37 cellular contexts compared by ENCODE assay signal in genomic region chr11:87574193-87574592, GRCh38.
"Had no signal": no experiment of that assay in that cellular context is flagged by ENCODE, and none has a peak within 500 bp of the region (broad histone marks: within the 10 kb centered on the region; RNA-seq: fewer than 3 reads in every experiment).

No MANE protein-coding gene starts in this region.

- H3K27ac Mint-ChIP-seq: activated B cell treated with CpG ODN at 0.5 μM for 24 hours; activated CD4-positive, alpha-beta memory T cell treated with anti-CD3 and anti-CD28 coated beads for 36 hours; activated naive CD4-positive, alpha-beta T cell treated with anti-CD3 and anti-CD28 coated beads, Interleukin-2, amount 10 ng/mL, durations not matched to agents 7 days and 5 days; activated naive CD8-positive, alpha-beta T cell; activated naive CD8-positive, alpha-beta T cell treated with anti-CD3 and anti-CD28 coated beads, Interleukin-2, amount 50 U/mL, for 24 hours; activated T-helper 1 cell treated with anti-CD3 and anti-CD28 coated beads, Interleukin-12 subunit alpha, Interleukin-12 subunit beta, Interleukin-2, Interleukin-4 antibody, amounts not matched to agents 30 ng/mL and 10 ng/mL and 1 ng/mL, durations not matched to agents 14 hours and 24 hours and 36 hours; T-helper 1 cell treated with Interleukin-12 subunit alpha and Interleukin-12 subunit beta and Interleukin-4 antibody, amounts not matched to agents 30 μg/mL and 1 μg/mL, for 36 hours; T-helper 2 cell treated with Interferon-gamma antibody and Interleukin-4, amounts not matched to agents 5 μg/mL and 100 μg/mL, for 36 hours had no signal

- H3K27ac ChIP-seq: brain microvascular endothelial cell, cardiac muscle cell, Peyer's patch, SJSA1 had no signal

- H3K27me3 Mint-ChIP-seq: activated B cell treated with CpG ODN at 0.5 μM for 24 hours; activated CD4-positive, alpha-beta memory T cell treated with anti-CD3 and anti-CD28 coated beads for 36 hours; activated naive CD4-positive, alpha-beta T cell treated with anti-CD3 and anti-CD28 coated beads, Interleukin-2, amount 10 ng/mL, durations not matched to agents 7 days and 5 days; activated naive CD8-positive, alpha-beta T cell; activated naive CD8-positive, alpha-beta T cell treated with anti-CD3 and anti-CD28 coated beads, Interleukin-2, amount 50 U/mL, for 24 hours; central memory CD8-positive, alpha-beta T cell had no signal

- H3K4me2 ChIP-seq: SK-N-SH had no signal

- H3K4me3 Mint-ChIP-seq: activated B cell treated with CpG ODN at 0.5 μM for 24 hours; activated CD4-positive, alpha-beta memory T cell treated with anti-CD3 and anti-CD28 coated beads for 36 hours; activated naive CD4-positive, alpha-beta T cell treated with anti-CD3 and anti-CD28 coated beads, Interleukin-2, amount 10 ng/mL, durations not matched to agents 7 days and 5 days; activated naive CD8-positive, alpha-beta T cell; activated naive CD8-positive, alpha-beta T cell treated with anti-CD3 and anti-CD28 coated beads, Interleukin-2, amount 50 U/mL, for 24 hours; activated T-cell treated with anti-CD3 and anti-CD28 coated beads, Interleukin-2, amount 50 U/mL, for 4 hours; activated T-helper 1 cell treated with anti-CD3 and anti-CD28 coated beads, Interleukin-12 subunit alpha, Interleukin-12 subunit beta, Interleukin-2, Interleukin-4 antibody, amounts not matched to agents 30 ng/mL and 10 ng/mL and 1 ng/mL, durations not matched to agents 14 hours and 24 hours and 36 hours; central memory CD8-positive, alpha-beta T cell; T-helper 1 cell treated with Interleukin-12 subunit alpha and Interleukin-12 subunit beta and Interleukin-4 antibody, amounts not matched to agents 30 μg/mL and 1 μg/mL, for 36 hours; T-helper 2 cell treated with Interferon-gamma antibody and Interleukin-4, amounts not matched to agents 5 μg/mL and 100 μg/mL, for 36 hours had no signal

- H3K4me1 Mint-ChIP-seq: activated B cell treated with CpG ODN at 0.5 μM for 24 hours; activated naive CD4-positive, alpha-beta T cell treated with anti-CD3 and anti-CD28 coated beads, Interleukin-2, amount 10 ng/mL, durations not matched to agents 7 days and 5 days; activated naive CD8-positive, alpha-beta T cell treated with anti-CD3 and anti-CD28 coated beads, Interleukin-2, amount 50 U/mL, for 24 hours; central memory CD8-positive, alpha-beta T cell had no signal

- H3K4me1 ChIP-seq: Peyer's patch, SJSA1 had no signal

- H3K36me3 Mint-ChIP-seq: activated CD4-positive, alpha-beta memory T cell treated with anti-CD3 and anti-CD28 coated beads for 36 hours; activated naive CD4-positive, alpha-beta T cell treated with anti-CD3 and anti-CD28 coated beads, Interleukin-2, amount 10 ng/mL, durations not matched to agents 7 days and 5 days; activated naive CD8-positive, alpha-beta T cell had no signal

- H3K9me3 Mint-ChIP-seq: activated B cell treated with CpG ODN at 0.5 μM for 24 hours; activated CD4-positive, alpha-beta memory T cell treated with anti-CD3 and anti-CD28 coated beads for 36 hours; activated naive CD4-positive, alpha-beta T cell treated with anti-CD3 and anti-CD28 coated beads, Interleukin-2, amount 10 ng/mL, durations not matched to agents 7 days and 5 days; activated naive CD8-positive, alpha-beta T cell treated with anti-CD3 and anti-CD28 coated beads, Interleukin-2, amount 50 U/mL, for 24 hours; activated T-cell treated with anti-CD3 and anti-CD28 coated beads, Interleukin-2, amount 50 U/mL, for 4 hours; activated T-helper 1 cell treated with anti-CD3 and anti-CD28 coated beads, Interleukin-12 subunit alpha, Interleukin-12 subunit beta, Interleukin-2, Interleukin-4 antibody, amounts not matched to agents 30 ng/mL and 10 ng/mL and 1 ng/mL, durations not matched to agents 14 hours and 24 hours and 36 hours; central memory CD8-positive, alpha-beta T cell; T-helper 1 cell treated with Interleukin-12 subunit alpha and Interleukin-12 subunit beta and Interleukin-4 antibody, amounts not matched to agents 30 μg/mL and 1 μg/mL, for 36 hours; T-helper 2 cell treated with Interferon-gamma antibody and Interleukin-4, amounts not matched to agents 5 μg/mL and 100 μg/mL, for 36 hours had no signal

- DNase-seq: activated B cell treated with CpG ODN at 0.5 μM for 24 hours; activated CD4-positive, alpha-beta memory T cell treated with anti-CD3 and anti-CD28 coated beads for 36 hours; activated CD4-positive, alpha-beta T cell treated with anti-CD3 and anti-CD28 coated beads for 4 hours; activated CD4-positive, alpha-beta T cell treated with anti-CD3 and anti-CD28 coated beads, Interleukin-2, amount 50 U/mL, for 1 hour; activated CD4-positive, CD25-positive, alpha-beta regulatory T cell treated with anti-CD3 and anti-CD28 coated beads, Interleukin-2, amount 50 U/mL, for 72 hours; activated CD8-positive, alpha-beta memory T cell treated with anti-CD3 and anti-CD28 coated beads, Interleukin-2, amount 50 U/mL, for 4 hours; activated effector memory CD4-positive, alpha-beta T cell treated with Interleukin-2 at 50 U/mL for 16 hours; activated naive CD4-positive, alpha-beta T cell treated with anti-CD3 and anti-CD28 coated beads, Interleukin-2, amount 10 ng/mL, durations not matched to agents 7 days and 5 days; activated naive CD8-positive, alpha-beta T cell treated with anti-CD3 and anti-CD28 coated beads, Interleukin-2, amount 50 U/mL, for 24 hours; activated T-cell treated with anti-CD3 and anti-CD28 coated beads for 4 hours; activated T-cell treated with anti-CD3 and anti-CD28 coated beads, Interleukin-2, amount 50 U/mL, for 4 hours; aorta; brain microvascular endothelial cell; NCI-H1092 treated with DMSO at 0.1 percent for 48 hours; NCI-H1417; NCI-H146; NCI-H187; NCI-H2029 treated with DMSO at 0.1 percent for 48 hours; NCI-H2107; NCI-H226; NCI-H446 treated with DMSO at 0.1 percent for 48 hours; NCI-H524; NCI-H69; NK-92 treated with Interleukin-12 subunit alpha and Interleukin-12 subunit beta, amount 100 ng/mL, for 24 hours; PC-3; Peyer's patch; RPMI8226; SHP77 treated with DMSO at 0.1 percent for 48 hours; SK-N-SH had no signal

- H3K9ac ChIP-seq: SK-N-SH had no signal

- FAIRE-seq: TTC549 had no signal

- H3K4me3 ChIP-seq: cardiac muscle cell, Peyer's patch, SJSA1 had no signal

- H3K9me3 ChIP-seq: Peyer's patch, SJSA1, SK-N-SH had no signal

- H3K27me3 ChIP-seq: brain microvascular endothelial cell, cardiac muscle cell, Peyer's patch, SJSA1 had no signal

- H3K36me3 ChIP-seq: brain microvascular endothelial cell, cardiac muscle cell, Peyer's patch, SJSA1 had no signal

- ATAC-seq: activated naive CD8-positive, alpha-beta T cell treated with anti-CD3 and anti-CD28 coated beads, Interleukin-2, amount 50 U/mL, for 24 hours; activated T-cell treated with anti-CD3 and anti-CD28 coated beads, Interleukin-2, amount 50 U/mL, for 4 hours; PC-3 had no signal
